ENCODE assay signal across 15 cellular contexts in genomic region chr11:118212781-118213565, GRCh38. TPM values are rescaled to one million over a fixed set of nuclear protein-coding genes. Genes with fewer than 3 reads are reported as not detected.
DNase-seq lines count a peak whose midpoint lies in the region; ATAC-seq and TF ChIP-seq lines count a peak whose summit lies in the region.
"Had no signal": no experiment of that assay in that cellular context is flagged by ENCODE, and none has a peak within 500 bp of the region (broad histone marks: within the 10 kb centered on the region; RNA-seq: fewer than 3 reads in every experiment).

No MANE protein-coding gene starts in this region.

- H3K4me1 ChIP-seq in mucosa of descending colon (ENCODE audit: low read depth): peaks cover 34% of the 10 kb centered on the region
- H3K4me1 ChIP-seq: parathyroid adenoma, testis had no signal

- intact Hi-C loops in activated T-helper 1 cell treated with anti-CD3 and anti-CD28 coated beads, Interleukin-12 subunit alpha, Interleukin-12 subunit beta, Interleukin-2, Interleukin-4 antibody, amounts not matched to agents 30 ng/mL and 10 ng/mL and 1 ng/mL, durations not matched to agents 14 hours and 24 hours and 36 hours (cut with micrococcal nuclease): no loop called here
- intact Hi-C loops in mucosa of descending colon (cut with DNase I, micrococcal nuclease): no loop called here

- H3K9me3 Mint-ChIP-seq in T-helper 1 cell treated with Interleukin-12 subunit alpha and Interleukin-12 subunit beta and Interleukin-4 antibody, amounts not matched to agents 30 μg/mL and 1 μg/mL, for 36 hours: no peaks in the 10 kb centered on the region
- H3K9me3 Mint-ChIP-seq in activated T-helper 1 cell treated with anti-CD3 and anti-CD28 coated beads, Interleukin-12 subunit alpha, Interleukin-12 subunit beta, Interleukin-2, Interleukin-4 antibody, amounts not matched to agents 30 ng/mL and 10 ng/mL and 1 ng/mL, durations not matched to agents 14 hours and 24 hours and 36 hours: no peaks in the 10 kb centered on the region

- no peaks in the 10 kb centered on the region for H3K36me3 ChIP-seq in mucosa of descending colon (ENCODE audit: low read depth)
- H3K36me3 ChIP-seq: esophagus muscularis mucosa had no signal

- H3K4me3 Mint-ChIP-seq in T-helper 1 cell treated with Interleukin-12 subunit alpha and Interleukin-12 subunit beta and Interleukin-4 antibody, amounts not matched to agents 30 μg/mL and 1 μg/mL, for 36 hours: peak overlapping the region; percentile 9
- peak overlapping the region; percentile 56 for H3K4me3 Mint-ChIP-seq in activated T-helper 1 cell treated with anti-CD3 and anti-CD28 coated beads, Interleukin-12 subunit alpha, Interleukin-12 subunit beta, Interleukin-2, Interleukin-4 antibody, amounts not matched to agents 30 ng/mL and 10 ng/mL and 1 ng/mL, durations not matched to agents 14 hours and 24 hours and 36 hours

- H3K4me3 ChIP-seq in mucosa of descending colon: no peak overlapping the region
- H3K4me3 ChIP-seq: esophagus muscularis mucosa, testis had no signal

- DNase-seq in T-helper 1 cell: no peak
- DNase-seq in KBM-7: peak; percentile 85
- DNase-seq in activated T-helper 1 cell treated with anti-CD3 and anti-CD28 coated beads, Interleukin-12 subunit alpha, Interleukin-12 subunit beta, Interleukin-2, Interleukin-4 antibody, amounts not matched to agents 30 ng/mL and 10 ng/mL and 1 ng/mL, durations not matched to agents 14 hours and 24 hours and 36 hours (ENCODE audit: low spot score): no peak
- no peak for DNase-seq in mucosa of descending colon
- no peak for DNase-seq in SW 1271 (lab: John Stamatoyannopoulos, UW)
- DNase-seq in HUDEP-2 (lab: John Stamatoyannopoulos, UW; ENCODE audit: unreplicated experiment in 76 of 76): no peak
- DNase-seq: activated CD4-positive, alpha-beta T cell treated with anti-CD3 and anti-CD28 coated beads, Interleukin-2, amount 50 U/mL, for 48 hours; GOT3; stimulated activated CD4-positive, alpha-beta T cell treated with anti-CD3 and anti-CD28 coated beads, Interleukin-4, amount 100 ng/mL, for 24 hours; testis had no signal

- in situ Hi-C loops in KBM-7 (cut with MboI; ENCODE audit: low pct_unique_long_range_greater_than_20kb, low sequenced_read_pairs): no loop called here

- peaks cover 71% of the 10 kb centered on the region for H3K4me1 Mint-ChIP-seq in T-helper 1 cell treated with Interleukin-12 subunit alpha and Interleukin-12 subunit beta and Interleukin-4 antibody, amounts not matched to agents 30 μg/mL and 1 μg/mL, for 36 hours (ENCODE audit: low read depth)
- peaks cover 93% of the 10 kb centered on the region for H3K4me1 Mint-ChIP-seq in activated T-helper 1 cell treated with anti-CD3 and anti-CD28 coated beads, Interleukin-12 subunit alpha, Interleukin-12 subunit beta, Interleukin-2, Interleukin-4 antibody, amounts not matched to agents 30 ng/mL and 10 ng/mL and 1 ng/mL, durations not matched to agents 14 hours and 24 hours and 36 hours (ENCODE audit: low read depth)

- TF ChIP-seq CTCF in mucosa of descending colon (IDR thresholded peaks at IDR 0.05): no peak

- H3K36me3 Mint-ChIP-seq in T-helper 1 cell treated with Interleukin-12 subunit alpha and Interleukin-12 subunit beta and Interleukin-4 antibody, amounts not matched to agents 30 μg/mL and 1 μg/mL, for 36 hours (ENCODE audit: low read depth): peaks cover 41% of the 10 kb centered on the region
- peaks cover 67% of the 10 kb centered on the region for H3K36me3 Mint-ChIP-seq in activated T-helper 1 cell treated with anti-CD3 and anti-CD28 coated beads, Interleukin-12 subunit alpha, Interleukin-12 subunit beta, Interleukin-2, Interleukin-4 antibody, amounts not matched to agents 30 ng/mL and 10 ng/mL and 1 ng/mL, durations not matched to agents 14 hours and 24 hours and 36 hours (ENCODE audit: low read depth)

- H3K27ac Mint-ChIP-seq in T-helper 1 cell treated with Interleukin-12 subunit alpha and Interleukin-12 subunit beta and Interleukin-4 antibody, amounts not matched to agents 30 μg/mL and 1 μg/mL, for 36 hours: peak overlapping the region; percentile 69
- peak overlapping the region; percentile 94 for H3K27ac Mint-ChIP-seq in activated T-helper 1 cell treated with anti-CD3 and anti-CD28 coated beads, Interleukin-12 subunit alpha, Interleukin-12 subunit beta, Interleukin-2, Interleukin-4 antibody, amounts not matched to agents 30 ng/mL and 10 ng/mL and 1 ng/mL, durations not matched to agents 14 hours and 24 hours and 36 hours

- H3K9me3 ChIP-seq in mucosa of descending colon: no peaks in the 10 kb centered on the region
- H3K9me3 ChIP-seq: esophagus muscularis mucosa, testis had no signal

- H3K27me3 Mint-ChIP-seq in T-helper 1 cell treated with Interleukin-12 subunit alpha and Interleukin-12 subunit beta and Interleukin-4 antibody, amounts not matched to agents 30 μg/mL and 1 μg/mL, for 36 hours (ENCODE audit: low read depth): no peaks in the 10 kb centered on the region
- H3K27me3 Mint-ChIP-seq in activated T-helper 1 cell treated with anti-CD3 and anti-CD28 coated beads, Interleukin-12 subunit alpha, Interleukin-12 subunit beta, Interleukin-2, Interleukin-4 antibody, amounts not matched to agents 30 ng/mL and 10 ng/mL and 1 ng/mL, durations not matched to agents 14 hours and 24 hours and 36 hours (ENCODE audit: insufficient read depth): no peaks in the 10 kb centered on the region

- ATAC-seq in mucosa of descending colon: peak; percentile 26
- ATAC-seq in GM18519 (IDR thresholded peaks at IDR 0.05; ENCODE audit: low FRiP score, unreplicated experiment): no peak

RNA-seq across cellular contexts. Expression of gene JAML, which starts 11.8 kb away (rescaled TPM):
- 264 and 271 TPM in 2 replicates for total RNA-seq in activated T-helper 1 cell treated with anti-CD3 and anti-CD28 coated beads, Interleukin-12 subunit alpha, Interleukin-12 subunit beta, Interleukin-2, Interleukin-4 antibody, amounts not matched to agents 30 ng/mL and 10 ng/mL and 1 ng/mL, durations not matched to agents 14 hours and 24 hours and 36 hours
- total RNA-seq in mucosa of descending colon: 10 to 100 TPM in 1 of 3 donors, 1 to 10 TPM in 2; 7.5 to 15.0 (median 7.7) TPM
- total RNA-seq: RPMI7951 had no signal

RNA-seq across cellular contexts. Expression of gene SCN2B, which starts 36.5 kb away (rescaled TPM):
- not detected in 2 replicates for total RNA-seq in activated T-helper 1 cell treated with anti-CD3 and anti-CD28 coated beads, Interleukin-12 subunit alpha, Interleukin-12 subunit beta, Interleukin-2, Interleukin-4 antibody, amounts not matched to agents 30 ng/mL and 10 ng/mL and 1 ng/mL, durations not matched to agents 14 hours and 24 hours and 36 hours
- 1 to 10 TPM in 1 of 3 donors, under 1 TPM in 2; 0.23 to 3.7 (median 0.34) TPM for total RNA-seq in mucosa of descending colon
- total RNA-seq: RPMI7951 had no signal

RNA-seq across cellular contexts. Expression of gene MPZL3, which starts 39.2 kb away (rescaled TPM):
- 63.5 and 69.3 TPM in 2 replicates for total RNA-seq in activated T-helper 1 cell treated with anti-CD3 and anti-CD28 coated beads, Interleukin-12 subunit alpha, Interleukin-12 subunit beta, Interleukin-2, Interleukin-4 antibody, amounts not matched to agents 30 ng/mL and 10 ng/mL and 1 ng/mL, durations not matched to agents 14 hours and 24 hours and 36 hours
- total RNA-seq in mucosa of descending colon: 10 to 100 TPM in 1 of 3 donors, 1 to 10 TPM in 2; 4.9 to 19.6 (median 9.0) TPM

RNA-seq across cellular contexts. Expression of gene MPZL2, which starts 51.1 kb away (rescaled TPM):
- 13.2 and 15.9 TPM in 2 replicates for total RNA-seq in activated T-helper 1 cell treated with anti-CD3 and anti-CD28 coated beads, Interleukin-12 subunit alpha, Interleukin-12 subunit beta, Interleukin-2, Interleukin-4 antibody, amounts not matched to agents 30 ng/mL and 10 ng/mL and 1 ng/mL, durations not matched to agents 14 hours and 24 hours and 36 hours
- 10 to 100 TPM; 34.4 to 83.1 (median 72.4) TPM for total RNA-seq in mucosa of descending colon

Comparison
In these comparisons a context has a peak if more than half of its experiments do, and no peak if none do; other contexts are left out.
1. RNA of gene JAML, which starts 11.8 kb away (total RNA-seq): 264 to 271 TPM in activated T-helper 1 cell treated with anti-CD3 and anti-CD28 coated beads, Interleukin-12 subunit alpha, Interleukin-12 subunit beta, Interleukin-2, Interleukin-4 antibody, amounts not matched to agents 30 ng/mL and 10 ng/mL and 1 ng/mL, durations not matched to agents 14 hours and 24 hours and 36 hours; 7.5 to 15.0 TPM in mucosa of descending colon; every median in the first group is over 10 times any median in the second.